ENCODE assay signal across 8 cellular contexts in the genomic region with DNA sequence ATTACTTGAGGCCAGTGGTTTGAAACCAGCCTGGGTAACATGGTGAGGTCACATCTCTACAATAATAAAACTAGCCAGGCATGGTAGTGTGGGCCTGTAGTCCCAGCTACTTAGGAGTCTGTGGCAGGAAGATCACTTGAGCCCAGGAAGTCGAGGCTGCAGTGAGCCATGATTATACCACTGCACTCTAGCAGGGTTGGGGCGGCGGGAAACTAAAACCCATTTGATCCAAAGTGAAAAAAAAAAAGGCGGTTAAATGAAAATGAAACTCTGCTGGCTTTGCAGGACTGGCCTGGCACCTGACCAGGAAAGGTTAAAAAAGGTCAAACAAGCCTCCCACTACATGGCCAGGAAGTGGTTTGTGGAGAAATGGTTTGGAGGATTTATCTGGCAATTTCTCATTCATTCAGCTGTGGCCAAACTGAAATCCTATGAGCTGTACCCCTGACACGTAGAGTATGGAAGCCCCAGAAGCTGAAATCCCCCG. TPM values are rescaled to one million over a fixed set of nuclear protein-coding genes. Genes with fewer than 3 reads are reported as not detected.
DNase-seq lines count a peak whose midpoint lies in the region; TF ChIP-seq lines count a peak whose summit lies in the region.

No MANE protein-coding gene starts in this region.

- no peaks in the 10 kb centered on the region for H3K79me2 ChIP-seq in smooth muscle cell (ENCODE audit: low read depth)

- H3K9me3 ChIP-seq in smooth muscle cell (replicated peaks; ENCODE audit: low read depth) = no peaks in the 10 kb centered on the region

- no peaks in the 10 kb centered on the region for H3F3A ChIP-seq in smooth muscle cell (ENCODE audit: low read depth)

- H3K4me2 ChIP-seq in smooth muscle cell = peak overlapping the region; percentile 72

- peak; percentile 64 for DNase-seq in activated CD8-positive, alpha-beta memory T cell treated with anti-CD3 and anti-CD28 coated beads, Interleukin-2, amount 50 U/mL, for 48 hours
- no peak for DNase-seq in activated CD8-positive, alpha-beta memory T cell treated with anti-CD3 and anti-CD28 coated beads for 24 hours
- DNase-seq in NCI-H2029 (lab: John Stamatoyannopoulos, UW) (peak; percentile 71), choroid plexus epithelial cell (ENCODE audit: low read depth) (peak; percentile 89), smooth muscle cell (lab: John Stamatoyannopoulos, UW; ENCODE audit: unreplicated experiment) (no peak), SHP77 treated with DMSO at 0.1 percent for 48 hours (lab: John Stamatoyannopoulos, UW) (no peak), NCI-H748 (lab: John Stamatoyannopoulos, UW; ENCODE audit: unreplicated experiment) (no peak), DMS153 (lab: John Stamatoyannopoulos, UW) (no peak)

- no peak overlapping the region for H3K4me3 ChIP-seq in choroid plexus epithelial cell (ENCODE audit: low read depth, low read length)
- H3K4me3 ChIP-seq in smooth muscle cell = no peak overlapping the region

- no peak overlapping the region for H3K27ac ChIP-seq in smooth muscle cell (ENCODE audit: low read depth)

- 59% methylated on average over 6 of the region's 6 CpGs for WGBS in smooth muscle cell (ENCODE audit: low lambda C conversion rate)

- peaks cover 20% of the 10 kb centered on the region for H3K4me1 ChIP-seq in smooth muscle cell (ENCODE audit: low read depth)

- TF ChIP-seq CTCF in choroid plexus epithelial cell (conservative IDR thresholded peaks at IDR 0.05; ENCODE audit: low read depth, low read length) = no peak
- TF ChIP-seq CTCF in smooth muscle cell (IDR thresholded peaks at IDR 0.05; ENCODE audit: borderline replicate concordance, insufficient read depth, poor library complexity, severe bottlenecking) = no peak

- H3K36me3 ChIP-seq in smooth muscle cell (ENCODE audit: low read depth) = no peaks in the 10 kb centered on the region

- no peak overlapping the region for H2AFZ ChIP-seq in smooth muscle cell (ENCODE audit: low read depth)

- no peak overlapping the region for H3K9ac ChIP-seq in smooth muscle cell (ENCODE audit: low read depth)

- peaks cover 6% of the 10 kb centered on the region for H3K27me3 ChIP-seq in smooth muscle cell (ENCODE audit: low read depth)

- H4K20me1 ChIP-seq in smooth muscle cell (ENCODE audit: low read depth) = peaks cover 3% of the 10 kb centered on the region

RNA-seq across cellular contexts. Expression of gene MTRES1, which starts 36.6 kb away (rescaled TPM):
- total RNA-seq in smooth muscle cell = 13.3 and 19.0 TPM in 2 replicates
- 23.1 and 26.5 TPM in 2 replicates for polyA plus RNA-seq in smooth muscle cell

RNA-seq across cellular contexts. Expression of gene BEND3, which starts 50.7 kb away (rescaled TPM):
- 2.7 and 3.5 TPM in 2 replicates for total RNA-seq in smooth muscle cell
- 0.91 and 2.3 TPM in 2 replicates for polyA plus RNA-seq in smooth muscle cell

Comparison
In these comparisons a context has a peak if more than half of its experiments do, and no peak if none do; other contexts are left out.
1. DNase-seq: peak in activated CD8-positive, alpha-beta memory T cell treated with anti-CD3 and anti-CD28 coated beads, Interleukin-2, amount 50 U/mL, for 48 hours (single experiment), NCI-H2029 (single experiment) and choroid plexus epithelial cell (single experiment); none in activated CD8-positive, alpha-beta memory T cell treated with anti-CD3 and anti-CD28 coated beads for 24 hours (single experiment), smooth muscle cell (single experiment), SHP77 treated with DMSO at 0.1 percent for 48 hours (single experiment), NCI-H748 (single experiment) and DMS153 (single experiment).